23 cellular contexts compared by ENCODE assay signal in the genomic region with DNA sequence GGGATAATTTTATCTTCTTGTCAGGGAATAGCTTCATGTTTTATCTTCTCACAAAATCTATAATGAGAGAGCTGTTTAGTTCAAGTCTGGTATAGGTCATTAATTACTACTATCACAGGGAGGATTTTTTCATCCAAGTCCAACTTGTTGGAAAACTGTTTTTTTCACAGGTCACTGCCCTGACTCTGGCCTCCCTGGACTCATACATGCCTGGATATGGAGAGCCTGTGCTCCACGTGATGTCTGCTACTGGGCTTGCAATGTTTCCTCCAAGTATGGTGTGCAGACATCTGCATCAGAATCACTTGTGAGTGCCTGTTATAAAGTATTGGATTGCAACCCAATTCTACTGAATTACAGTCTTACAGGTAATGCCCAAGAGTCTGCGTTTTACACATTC. TPM values are rescaled to one million over a fixed set of nuclear protein-coding genes. Genes with fewer than 3 reads are reported as not detected.
"Had no signal": no experiment of that assay in that cellular context is flagged by ENCODE, and none has a peak within 500 bp of the region (broad histone marks: within the 10 kb centered on the region; RNA-seq: fewer than 3 reads in every experiment).

No MANE protein-coding gene starts in this region.

- DNase-seq: activated CD4-positive, alpha-beta memory T cell treated with anti-CD3 and anti-CD28 coated beads for 36 hours; activated CD4-positive, alpha-beta T cell treated with anti-CD3 and anti-CD28 coated beads, Interleukin-2, amount 10 ng/mL, durations not matched to agents 7 days and 5 days; activated CD4-positive, CD25-positive, alpha-beta regulatory T cell; activated CD8-positive, alpha-beta memory T cell treated with anti-CD3 and anti-CD28 coated beads for 24 hours; activated effector memory CD4-positive, alpha-beta T cell treated with anti-CD3 and anti-CD28 coated beads, Interleukin-2, amount 50 U/mL, for 16 hours; activated naive CD4-positive, alpha-beta T cell treated with Interleukin-2 at 50 U/mL for 16 hours; activated naive CD8-positive, alpha-beta T cell treated with anti-CD3 and anti-CD28 coated beads, Interleukin-2, amount 50 U/mL, for 24 hours; activated T-cell treated with anti-CD3 and anti-CD28 coated beads, Interleukin-2, amount 50 U/mL, for 4 hours; amniotic stem cell; NCI-H1105; NCI-H1436; NCI-H1694 treated with DMSO at 0.1 percent for 48 hours; NCI-H2029 treated with DMSO at 0.1 percent for 48 hours; NCI-H510A treated with DMSO at 0.1 percent for 48 hours; NCI-H748 treated with DMSO at 0.1 percent for 48 hours; SIG-M5; T-helper 17 cell; T1000 had no signal

- H3K27me3 Mint-ChIP-seq: activated CD4-positive, alpha-beta memory T cell treated with anti-CD3 and anti-CD28 coated beads for 36 hours; activated CD4-positive, alpha-beta T cell treated with anti-CD3 and anti-CD28 coated beads, Interleukin-2, amount 10 ng/mL, durations not matched to agents 7 days and 5 days; activated naive CD8-positive, alpha-beta T cell treated with anti-CD3 and anti-CD28 coated beads, Interleukin-2, amount 50 U/mL, for 24 hours; brain; central memory CD8-positive, alpha-beta T cell; T-helper 17 cell had no signal

- ATAC-seq: activated naive CD4-positive, alpha-beta T cell treated with anti-CD3 and anti-CD28 coated beads, Interleukin-2, amount 50 U/mL, for 72 hours; activated naive CD8-positive, alpha-beta T cell treated with anti-CD3 and anti-CD28 coated beads, Interleukin-2, amount 50 U/mL, for 24 hours; activated T-cell treated with anti-CD3 and anti-CD28 coated beads, Interleukin-2, amount 50 U/mL, for 4 hours; T-helper 17 cell had no signal

- H3K36me3 Mint-ChIP-seq: activated CD4-positive, alpha-beta memory T cell treated with anti-CD3 and anti-CD28 coated beads for 36 hours; activated naive CD4-positive, alpha-beta T cell treated with anti-CD3 and anti-CD28 coated beads, Interleukin-2, amount 50 U/mL, for 72 hours; brain had no signal

- H3K4me3 Mint-ChIP-seq: activated CD4-positive, alpha-beta memory T cell treated with anti-CD3 and anti-CD28 coated beads for 36 hours; activated CD4-positive, alpha-beta T cell treated with anti-CD3 and anti-CD28 coated beads, Interleukin-2, amount 10 ng/mL, durations not matched to agents 7 days and 5 days; activated naive CD8-positive, alpha-beta T cell treated with anti-CD3 and anti-CD28 coated beads, Interleukin-2, amount 50 U/mL, for 24 hours; activated T-cell treated with anti-CD3 and anti-CD28 coated beads, Interleukin-2, amount 50 U/mL, for 4 hours; brain; central memory CD8-positive, alpha-beta T cell; T-helper 17 cell had no signal

- H3K4me1 Mint-ChIP-seq: activated CD4-positive, alpha-beta T cell treated with anti-CD3 and anti-CD28 coated beads, Interleukin-2, amount 10 ng/mL, durations not matched to agents 7 days and 5 days; activated naive CD8-positive, alpha-beta T cell treated with anti-CD3 and anti-CD28 coated beads, Interleukin-2, amount 50 U/mL, for 24 hours; central memory CD8-positive, alpha-beta T cell; T-helper 17 cell had no signal

- H3K27ac Mint-ChIP-seq: activated CD4-positive, alpha-beta memory T cell treated with anti-CD3 and anti-CD28 coated beads for 36 hours; activated CD4-positive, alpha-beta T cell treated with anti-CD3 and anti-CD28 coated beads, Interleukin-2, amount 10 ng/mL, durations not matched to agents 7 days and 5 days; activated naive CD4-positive, alpha-beta T cell treated with anti-CD3 and anti-CD28 coated beads, Interleukin-2, amount 50 U/mL, for 72 hours; activated naive CD8-positive, alpha-beta T cell treated with anti-CD3 and anti-CD28 coated beads, Interleukin-2, amount 50 U/mL, for 24 hours; brain; T-helper 17 cell had no signal

RNA-seq across cellular contexts. Expression of a gene that starts 36.5 kb away (rescaled TPM):
- total RNA-seq: activated CD4-positive, alpha-beta memory T cell treated with anti-CD3 and anti-CD28 coated beads for 36 hours; activated CD4-positive, alpha-beta T cell treated with anti-CD3 and anti-CD28 coated beads, Interleukin-2, amount 10 ng/mL, durations not matched to agents 7 days and 5 days; activated naive CD4-positive, alpha-beta T cell treated with anti-CD3 and anti-CD28 coated beads, Interleukin-2, amount 50 U/mL, for 72 hours; activated T-cell treated with anti-CD3 and anti-CD28 coated beads, Interleukin-2, amount 50 U/mL, for 4 hours; OCI-LY7 had no signal

RNA-seq across cellular contexts. Expression of a gene that starts 45.1 kb away (rescaled TPM):
- total RNA-seq: activated CD4-positive, alpha-beta memory T cell treated with anti-CD3 and anti-CD28 coated beads for 36 hours; activated CD4-positive, alpha-beta T cell treated with anti-CD3 and anti-CD28 coated beads, Interleukin-2, amount 10 ng/mL, durations not matched to agents 7 days and 5 days; activated naive CD4-positive, alpha-beta T cell treated with anti-CD3 and anti-CD28 coated beads, Interleukin-2, amount 50 U/mL, for 72 hours; activated T-cell treated with anti-CD3 and anti-CD28 coated beads, Interleukin-2, amount 50 U/mL, for 4 hours; ascending aorta; OCI-LY7; T-helper 17 cell had no signal
